8 cellular contexts compared by ENCODE assay signal in the genomic region with DNA sequence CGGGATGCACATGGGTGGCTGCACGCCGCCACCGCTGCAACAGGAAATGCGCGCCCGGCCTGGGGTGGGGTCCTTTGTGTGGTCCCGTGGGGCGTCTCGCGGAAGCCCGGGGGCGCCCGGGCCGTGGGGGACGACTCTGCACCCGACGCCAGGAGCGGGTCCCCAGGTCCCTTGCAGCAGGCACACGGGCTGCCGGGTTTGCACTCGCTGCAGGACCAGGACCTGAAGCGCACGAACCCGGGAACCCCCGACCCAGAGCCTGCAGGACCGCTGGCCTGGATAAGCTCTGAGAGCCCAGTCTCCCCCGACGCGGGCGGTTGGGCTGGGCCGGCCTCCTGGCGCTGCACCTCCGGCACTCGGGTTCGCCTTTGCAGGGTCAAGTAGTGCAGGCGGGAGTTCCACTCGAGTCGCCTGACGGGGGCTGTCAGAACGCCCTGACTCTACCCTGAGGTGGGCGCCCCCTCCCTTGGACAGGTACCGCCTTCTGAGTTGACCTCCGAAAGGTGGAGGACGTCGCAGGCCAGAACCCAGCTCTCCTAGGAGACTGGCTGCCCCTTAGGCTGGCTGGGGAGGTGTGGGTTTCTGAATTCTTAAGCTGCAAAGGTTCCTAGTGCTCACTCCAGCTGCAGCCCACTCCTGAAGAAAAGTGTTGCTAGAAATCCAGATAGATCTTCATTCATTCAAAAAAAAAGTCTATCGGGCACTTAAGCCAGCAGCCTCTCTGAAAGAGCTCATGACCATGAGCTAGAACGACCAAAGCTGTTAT.
DNase-seq lines count a peak whose midpoint lies in the region; ATAC-seq and TF ChIP-seq lines count a peak whose summit lies in the region.

No MANE protein-coding gene starts in this region.

- no peak for TF ChIP-seq POLR2A in sigmoid colon (IDR thresholded peaks at IDR 0.05)

- H3K36me3 Mint-ChIP-seq in activated CD4-positive, alpha-beta memory T cell treated with anti-CD3 and anti-CD28 coated beads, Interleukin-2, amount 10 ng/mL, durations not matched to agents 7 days and 5 days (ENCODE audit: low read depth), result peaks cover 11% of the 10 kb centered on the region

- WGBS in sigmoid colon, 2 donors, result 5 to 10% methylated on average over 48 of the region's 48 CpGs

- TF ChIP-seq EP300 in sigmoid colon (IDR thresholded peaks at IDR 0.05), result no peak

- peaks cover 0 to 4% (median 0%) of the 10 kb centered on the region in 4 donors for H3K36me3 ChIP-seq in sigmoid colon

- POLR2A ChIA-PET in activated CD4-positive, alpha-beta memory T cell treated with anti-CD3 and anti-CD28 coated beads, Interleukin-2, amount 10 ng/mL, durations not matched to agents 7 days and 5 days (lab: Charles Lee), result interaction anchor here (0.8 to 1.7 kb wide), 6 partner anchors 9 to 326 kb away, joined by 3 to 7 read pairs (median 4); a partner anchor contains a TSS

- CTCF ChIA-PET in activated CD4-positive, alpha-beta memory T cell treated with anti-CD3 and anti-CD28 coated beads, Interleukin-2, amount 10 ng/mL, durations not matched to agents 7 days and 5 days (lab: Charles Lee), result interaction anchor here (0.5 to 2.2 kb wide), 7 partner anchors 11 to 224 kb away, joined by 3 to 22 read pairs (median 3); no protein-coding TSS in a partner anchor

- H3K9me3 Mint-ChIP-seq in activated CD4-positive, alpha-beta memory T cell treated with anti-CD3 and anti-CD28 coated beads, Interleukin-2, amount 10 ng/mL, durations not matched to agents 7 days and 5 days, result no peaks in the 10 kb centered on the region

- DNase-seq in NCI-H510A treated with DMSO at 0.1 percent for 48 hours (lab: John Stamatoyannopoulos, UW), result peak; percentile 52
- DNase-seq in NCI-H510A (lab: John Stamatoyannopoulos, UW), result no peak
- DNase-seq in activated CD4-positive, alpha-beta memory T cell treated with anti-CD3 and anti-CD28 coated beads, Interleukin-2, amount 10 ng/mL, durations not matched to agents 7 days and 5 days, result no peak
- DNase-seq in hepatic stellate cell (ENCODE audit: low spot score), result peak; percentile 48
- DNase-seq in sigmoid colon, result peak; percentile 78

- TF ChIP-seq CTCF in sigmoid colon (IDR thresholded peaks at IDR 0.05), result no peak

- H3K9me3 ChIP-seq in sigmoid colon, result no peaks in the 10 kb centered on the region

- intact Hi-C loops in sigmoid colon (cut with DNase I), result no loop called here

- H3K27me3 ChIP-seq in sigmoid colon, result no peaks in the 10 kb centered on the region

- peaks cover 0 to 21% (median 20%) of the 10 kb centered on the region in 4 donors for H3K4me1 ChIP-seq in sigmoid colon

- peak overlapping the region; percentile 21 for H3K4me3 Mint-ChIP-seq in activated CD4-positive, alpha-beta memory T cell treated with anti-CD3 and anti-CD28 coated beads, Interleukin-2, amount 10 ng/mL, durations not matched to agents 7 days and 5 days

- peak overlapping the region; percentile 24 to 91 (median 39) for H3K27ac ChIP-seq in sigmoid colon

- H3K4me1 Mint-ChIP-seq in activated CD4-positive, alpha-beta memory T cell treated with anti-CD3 and anti-CD28 coated beads, Interleukin-2, amount 10 ng/mL, durations not matched to agents 7 days and 5 days, result peaks cover 30% of the 10 kb centered on the region

- no peak overlapping the region for H3K27ac Mint-ChIP-seq in activated CD4-positive, alpha-beta memory T cell treated with anti-CD3 and anti-CD28 coated beads, Interleukin-2, amount 10 ng/mL, durations not matched to agents 7 days and 5 days

- H3K27me3 Mint-ChIP-seq in activated CD4-positive, alpha-beta memory T cell treated with anti-CD3 and anti-CD28 coated beads, Interleukin-2, amount 10 ng/mL, durations not matched to agents 7 days and 5 days, result no peaks in the 10 kb centered on the region

- peak overlapping the region; percentile 32 to 74 (median 64) for H3K4me3 ChIP-seq in sigmoid colon

- ATAC-seq in HG03060 (IDR thresholded peaks at IDR 0.05; ENCODE audit: low read depth, unreplicated experiment) (peak; percentile 18), GM19351 (IDR thresholded peaks at IDR 0.05; ENCODE audit: unreplicated experiment) (no peak), GM18511 (IDR thresholded peaks at IDR 0.05; ENCODE audit: unreplicated experiment) (no peak)

Comparison
In these comparisons a context has a peak if more than half of its experiments do, and no peak if none do; other contexts are left out.
1. DNase-seq: peak in NCI-H510A treated with DMSO at 0.1 percent for 48 hours (single experiment), hepatic stellate cell (single experiment) and sigmoid colon (single experiment); none in NCI-H510A (single experiment) and activated CD4-positive, alpha-beta memory T cell treated with anti-CD3 and anti-CD28 coated beads, Interleukin-2, amount 10 ng/mL, durations not matched to agents 7 days and 5 days (single experiment).